Comparison of ENCODE assay signal across 16 cellular contexts in genomic region chr3:94291686-94292085, GRCh38.
DNase-seq lines count a peak whose midpoint lies in the region; ATAC-seq and TF ChIP-seq lines count a peak whose summit lies in the region.
"Had no signal": no experiment of that assay in that cellular context is flagged by ENCODE, and none has a peak within 500 bp of the region (broad histone marks: within the 10 kb centered on the region; RNA-seq: fewer than 3 reads in every experiment).

No MANE protein-coding gene starts in this region.

- H3K4me3 ChIP-seq in astrocyte of the cerebellum (ENCODE audit: low read depth, low read length) = no peak overlapping the region
- no peak overlapping the region for H3K4me3 ChIP-seq in adrenal gland
- H3K4me3 ChIP-seq: GM12878, HAP-1 had no signal

- TF ChIP-seq CTCF in astrocyte of the cerebellum (IDR thresholded peaks at IDR 0.05; ENCODE audit: low read depth, low read length, missing control alignments) (no peak), adrenal gland (IDR thresholded peaks at IDR 0.05) (no peak)

- no peaks in the 10 kb centered on the region for H3K9me3 ChIP-seq in adrenal gland (replicated peaks in 1 of 3)
- H3K9me3 ChIP-seq: HAP-1 had no signal

- TF ChIP-seq POLR2A in adrenal gland (IDR thresholded peaks at IDR 0.05) = no peak

- intact Hi-C loops in adrenal gland (cut with DNase I) = no loop called here

- no peak overlapping the region for H3K27ac ChIP-seq in adrenal gland
- H3K27ac ChIP-seq: HL-60 had no signal

- H3K36me3 ChIP-seq in adrenal gland (replicated peaks in 1 of 2) = no peaks in the 10 kb centered on the region
- H3K36me3 ChIP-seq: HAP-1 had no signal

- H3K4me1 ChIP-seq in adrenal gland (replicated peaks in 1 of 2) = no peaks in the 10 kb centered on the region
- H3K4me1 ChIP-seq: HAP-1 had no signal

- in situ Hi-C loops in astrocyte of the cerebellum (cut with HindIII; ENCODE audit: low sequenced_read_pairs) = no loop called here

- 65 to 79% (median 69%) methylated on average over 2 of the region's 2 CpGs for WGBS in adrenal gland, 4 donors

- ATAC-seq in HG02884 (IDR thresholded peaks at IDR 0.05; ENCODE audit: unreplicated experiment) = no peak
- ATAC-seq: GM12878 had no signal

- peak; percentile 19 for DNase-seq in LHCN-M2 (ENCODE audit: low read depth)
- DNase-seq in astrocyte of the cerebellum (ENCODE audit: low read depth) = peak; percentile 68
- peak; percentile 44 for DNase-seq in glomerular visceral epithelial cell (ENCODE audit: extremely low spot score)
- no peak for DNase-seq in kidney glomerular epithelial cell (lab: John Stamatoyannopoulos, UW)
- no peak for DNase-seq in adrenal gland
- no peak for DNase-seq in activated effector memory CD4-positive, alpha-beta T cell treated with Interleukin-2 at 50 U/mL for 16 hours
- DNase-seq: C1 segment of cervical spinal cord; Calu3; CD4-positive, alpha-beta T cell; DMS79; GOT3; HFFc6 had no signal

- no peaks in the 10 kb centered on the region for H3K27me3 ChIP-seq in adrenal gland

Comparison
In these comparisons a context has a peak if more than half of its experiments do, and no peak if none do; other contexts are left out.
1. DNase-seq: peak in LHCN-M2 (single experiment), astrocyte of the cerebellum (single experiment) and glomerular visceral epithelial cell (single experiment); none in kidney glomerular epithelial cell (single experiment), adrenal gland (0 of 7) and activated effector memory CD4-positive, alpha-beta T cell treated with Interleukin-2 at 50 U/mL for 16 hours (single experiment).